In the genomic region with DNA sequence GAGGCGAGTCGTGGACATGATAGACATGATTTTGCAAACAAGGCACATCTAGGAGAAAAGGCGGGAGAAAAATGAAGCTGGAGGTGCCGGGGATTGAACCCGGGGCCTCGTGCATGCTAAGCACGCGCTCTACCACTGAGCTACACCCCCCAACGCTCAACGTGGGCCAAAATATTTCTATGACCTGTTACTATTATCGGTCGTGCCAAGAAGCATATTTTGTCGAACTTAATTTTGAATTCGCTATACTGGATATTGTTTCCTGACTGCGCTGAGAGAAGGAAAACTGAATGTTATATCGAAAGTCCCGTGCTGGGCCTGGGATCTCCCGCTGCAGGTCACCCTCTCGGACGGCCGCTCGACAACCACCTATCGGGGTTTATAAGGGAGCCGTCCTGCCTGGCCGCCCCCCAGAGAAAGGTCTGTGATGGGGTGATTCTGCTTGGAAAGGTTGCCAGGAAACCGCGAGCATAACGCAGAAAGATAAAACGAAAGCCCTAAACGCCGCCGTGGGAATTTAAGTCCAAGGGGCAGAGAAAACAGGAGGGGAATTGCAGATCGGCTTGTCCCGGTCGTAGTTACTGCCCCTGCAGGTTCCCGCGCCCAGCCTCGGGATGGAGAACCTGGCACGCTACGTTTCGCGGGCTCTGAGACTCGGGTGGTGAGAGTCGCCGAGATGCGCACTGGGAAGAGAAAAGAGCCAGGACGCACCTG, we compare ENCODE assay signal across 7 cellular contexts.
A peak's percentile ranks its signal among the peaks of the same experiment; 100 is the strongest.
DNase-seq lines count a peak whose midpoint lies in the region; ATAC-seq lines count a peak whose summit lies in the region.

No MANE protein-coding gene starts in this region.

- peaks cover 12% of the 10 kb centered on the region for H3K36me3 Mint-ChIP-seq in activated naive CD4-positive, alpha-beta T cell treated with anti-CD3 and anti-CD28 coated beads, Interleukin-2, amount 10 ng/mL, durations not matched to agents 7 days and 5 days

- in situ Hi-C loops in SK-MEL-5 (cut with HindIII; ENCODE audit: low pct_unique_long_range_greater_than_20kb, low sequenced_read_pairs) = no loop called here

- CTCF ChIA-PET in activated naive CD4-positive, alpha-beta T cell treated with anti-CD3 and anti-CD28 coated beads, Interleukin-2, amount 10 ng/mL, durations not matched to agents 7 days and 5 days (lab: Charles Lee) = interaction anchor here (1.1 to 1.7 kb wide), 6 partner anchors 18 to 153 kb away, joined by 3 to 6 read pairs (median 4); no protein-coding TSS in a partner anchor

- no peaks in the 10 kb centered on the region for H3K27me3 ChIP-seq in MG63

- peak overlapping the region; percentile 61 for H3K4me3 ChIP-seq in MG63

- peak; percentile 39 for ATAC-seq in GM18861 (IDR thresholded peaks at IDR 0.05; ENCODE audit: unreplicated experiment)

- peaks cover 24% of the 10 kb centered on the region for H3K27me3 Mint-ChIP-seq in activated naive CD4-positive, alpha-beta T cell treated with anti-CD3 and anti-CD28 coated beads, Interleukin-2, amount 10 ng/mL, durations not matched to agents 7 days and 5 days

- peaks cover 53% of the 10 kb centered on the region for H3K4me1 Mint-ChIP-seq in activated naive CD4-positive, alpha-beta T cell treated with anti-CD3 and anti-CD28 coated beads, Interleukin-2, amount 10 ng/mL, durations not matched to agents 7 days and 5 days

- H3K4me3 Mint-ChIP-seq in activated naive CD4-positive, alpha-beta T cell treated with anti-CD3 and anti-CD28 coated beads, Interleukin-2, amount 10 ng/mL, durations not matched to agents 7 days and 5 days = peak overlapping the region; percentile 83

- no peaks in the 10 kb centered on the region for H3K36me3 ChIP-seq in MG63

- peaks cover 6% of the 10 kb centered on the region for H3K9me3 Mint-ChIP-seq in activated naive CD4-positive, alpha-beta T cell treated with anti-CD3 and anti-CD28 coated beads, Interleukin-2, amount 10 ng/mL, durations not matched to agents 7 days and 5 days

- DNase-seq in MG63 (peak; percentile 58), SK-MEL-5 (ENCODE audit: low read depth, low spot score) (peak; percentile 87), germinal center (ENCODE audit: low spot score) (peak; percentile 42), non-pigmented ciliary epithelial cell (ENCODE audit: low read depth) (peak; percentile 48), stromal cell of bone marrow (ENCODE audit: low read depth) (peak; percentile 56)
- peak; percentile 86 for DNase-seq in activated naive CD4-positive, alpha-beta T cell treated with anti-CD3 and anti-CD28 coated beads, Interleukin-2, amount 10 ng/mL, durations not matched to agents 7 days and 5 days

- peak overlapping the region; percentile 91 for H3K27ac Mint-ChIP-seq in activated naive CD4-positive, alpha-beta T cell treated with anti-CD3 and anti-CD28 coated beads, Interleukin-2, amount 10 ng/mL, durations not matched to agents 7 days and 5 days

- no peaks in the 10 kb centered on the region for H3K9me3 ChIP-seq in MG63

Comparison
In these comparisons a context has a peak if more than half of its experiments do, and no peak if none do; other contexts are left out.
1. Peak in every context shown above with its lines: DNase-seq, ATAC-seq and H3K4me3 ChIP-seq.